ENCODE assay signal across 22 cellular contexts in genomic region chrX:7515681-7516413, GRCh38.
DNase-seq lines count a peak whose midpoint lies in the region; ATAC-seq and TF ChIP-seq lines count a peak whose summit lies in the region.
"Had no signal": no experiment of that assay in that cellular context is flagged by ENCODE, and none has a peak within 500 bp of the region (broad histone marks: within the 10 kb centered on the region; RNA-seq: fewer than 3 reads in every experiment).

No MANE protein-coding gene starts in this region.

- no peaks in the 10 kb centered on the region for H3K4me1 ChIP-seq in HAP-1
- H3K4me1 ChIP-seq: prostate gland, transverse colon had no signal

- TF ChIP-seq CTCF in brain microvascular endothelial cell (IDR thresholded peaks at IDR 0.05; ENCODE audit: low read depth, low read length, missing control alignments): no peak

- no peaks in the 10 kb centered on the region for H3K9me3 ChIP-seq in HAP-1
- H3K9me3 ChIP-seq: prostate gland, transverse colon had no signal

- in situ Hi-C loops in Caki2 (cut with HindIII; ENCODE audit: low pct_unique_long_range_greater_than_20kb, low sequenced_read_pairs) (no loop called here), brain microvascular endothelial cell (cut with HindIII; ENCODE audit: low pct_ligation_motif_present, low sequenced_read_pairs) (no loop called here), HAP-1 (cut with MboI; ENCODE audit: low sequenced_read_pairs) (no loop called here)

- H3K27me3 ChIP-seq in brain microvascular endothelial cell (replicated peaks) (no peaks in the 10 kb centered on the region), HAP-1 (ENCODE audit: low read depth) (no peaks in the 10 kb centered on the region)
- H3K27me3 ChIP-seq: transverse colon had no signal

- DNase-seq in Caki2 (ENCODE audit: low read depth) (peak; percentile 56), LHCN-M2 (ENCODE audit: low read depth) (peak; percentile 33), brain microvascular endothelial cell (peak; percentile 42), kidney tubule cell (ENCODE audit: low spot score) (peak; percentile 94), posterior vena cava (ENCODE audit: low spot score) (no peak), HAP-1 (ENCODE audit: low spot score in 2 of 2) (no peak), OCI-M1 (lab: John Stamatoyannopoulos, UW) (no peak)
- DNase-seq: activated CD8-positive, alpha-beta memory T cell treated with anti-CD3 and anti-CD28 coated beads, Interleukin-2, amount 50 U/mL, for 4 hours; CD8-positive, alpha-beta memory T cell; DMS79; dorsolateral prefrontal cortex; NCI-H1436; NCI-H2171; NCI-H69; nephron progenitor cell; SHP77 treated with DMSO at 0.1 percent for 48 hours; small intestine; stimulated activated CD4-positive, alpha-beta T cell treated with anti-CD3 and anti-CD28 coated beads, Interleukin-4, amount 100 ng/mL, for 24 hours; T-cell; transverse colon had no signal

- intact Hi-C loops in posterior vena cava (cut with DNase I): no loop called here

- no peak for ATAC-seq in HG03159 (IDR thresholded peaks at IDR 0.05; ENCODE audit: unreplicated experiment)
- ATAC-seq: T-cell had no signal

- H3K36me3 ChIP-seq in brain microvascular endothelial cell (replicated peaks): no peaks in the 10 kb centered on the region
- no peaks in the 10 kb centered on the region for H3K36me3 ChIP-seq in HAP-1 (replicated peaks)
- H3K36me3 ChIP-seq: prostate gland, transverse colon had no signal

- H3K4me3 ChIP-seq in brain microvascular endothelial cell (ENCODE audit: low read depth, low read length) (no peak overlapping the region), HAP-1 (no peak overlapping the region)
- H3K4me3 ChIP-seq: dorsolateral prefrontal cortex, prostate gland, transverse colon had no signal

- peak overlapping the region; percentile 41 for H3K27ac ChIP-seq in brain microvascular endothelial cell
- H3K27ac ChIP-seq: dorsolateral prefrontal cortex, prostate gland, transverse colon had no signal

Comparison
In these comparisons a context has a peak if more than half of its experiments do, and no peak if none do; other contexts are left out.
1. DNase-seq: peak in Caki2 (single experiment), LHCN-M2 (single experiment), brain microvascular endothelial cell (single experiment) and kidney tubule cell (single experiment); none in posterior vena cava (single experiment), HAP-1 (0 of 2) and OCI-M1 (single experiment).